8 cellular contexts compared by ENCODE assay signal in genomic region chr2:15159751-15160177, GRCh38.
DNase-seq lines count a peak whose midpoint lies in the region; ATAC-seq, FAIRE-seq and TF ChIP-seq lines count a peak whose summit lies in the region.

No MANE protein-coding gene starts in this region.

- H3K9ac ChIP-seq in DND-41 (ENCODE audit: low read depth, low read length) (no peak overlapping the region), OCI-LY1 (ENCODE audit: low read length) (no peak overlapping the region), endothelial cell of umbilical vein (replicated peaks; ENCODE audit: extremely low read depth, insufficient read depth, low read length) (no peak overlapping the region)

- CTCF ChIA-PET in endothelial cell of umbilical vein (lab: Charles Lee): interaction anchor here (0.9 to 2.0 kb wide), 4 partner anchors 10 to 434 kb away, joined by 3 to 11 read pairs (median 4); no protein-coding TSS in a partner anchor

- BruUV-seq in endothelial cell of umbilical vein (replicated peaks; lab: Mats Ljungman, UMichigan): no TSS peak

- no peak overlapping the region for H3K4me3 ChIP-seq in DND-41 (ENCODE audit: low read depth in 1 of 2, low read length in 2 of 2)
- no peak overlapping the region for H3K4me3 ChIP-seq in OCI-LY1 (ENCODE audit: low read depth, low read length, poor library complexity, severe bottlenecking)
- H3K4me3 ChIP-seq in endothelial cell of umbilical vein (replicated peaks in 1 of 3; ENCODE audit: insufficient read depth in 1 of 3, low read depth in 1 of 3, low read length in 3 of 3): no peak overlapping the region

- H3F3A ChIP-seq in OCI-LY1 (ENCODE audit: insufficient read depth, low read length): no peaks in the 10 kb centered on the region

- H3K4me1 Mint-ChIP-seq in osteocyte (ENCODE audit: unreplicated experiment): peaks cover 2% of the 10 kb centered on the region
- no peaks in the 10 kb centered on the region for H3K4me1 Mint-ChIP-seq in stimulated activated naive B cell treated with anti-CD40 and anti-IgM and Interleukin-4, amounts not matched to agents 10 μg/mL and 1 μg/mL and 100 μg/mL, for 72 hours

- H3K4me3 Mint-ChIP-seq in osteocyte (ENCODE audit: unreplicated experiment): no peak overlapping the region
- no peak overlapping the region for H3K4me3 Mint-ChIP-seq in stimulated activated naive B cell treated with anti-CD40 and anti-IgM and Interleukin-4, amounts not matched to agents 10 μg/mL and 1 μg/mL and 100 μg/mL, for 72 hours

- H3K4me1 ChIP-seq in DND-41 (ENCODE audit: insufficient read depth, low read length) (no peaks in the 10 kb centered on the region), OCI-LY1 (ENCODE audit: insufficient read depth, low read length, severe bottlenecking) (no peaks in the 10 kb centered on the region), endothelial cell of umbilical vein (ENCODE audit: control insufficient read depth, extremely low read depth, insufficient read depth, low read length) (no peaks in the 10 kb centered on the region)

- peak; percentile 67 for TF ChIP-seq CTCF in DND-41 (IDR thresholded peaks at IDR 0.05; ENCODE audit: borderline replicate concordance, extremely low read depth, low read length, poor library complexity, severe bottlenecking)
- TF ChIP-seq CTCF in OCI-LY1 (IDR thresholded peaks at IDR 0.05; ENCODE audit: low read length): peak; percentile 65
- TF ChIP-seq CTCF in endothelial cell of umbilical vein (IDR thresholded peaks at IDR 0.05; ENCODE audit: extremely low read depth in 1 of 2, insufficient read depth in 1 of 2, low read depth in 1 of 2, low read length in 2 of 2): peak; percentile 34 to 63
- TF ChIP-seq CTCF in osteocyte (IDR thresholded peaks at IDR 0.05): peak; percentile 50

- no peak overlapping the region for H3K27ac ChIP-seq in DND-41 (ENCODE audit: low read length)
- no peak overlapping the region for H3K27ac ChIP-seq in OCI-LY1 (ENCODE audit: low read depth, low read length, poor library complexity, severe bottlenecking)
- H3K27ac ChIP-seq in endothelial cell of umbilical vein (ENCODE audit: insufficient read depth, low read depth, low read length): no peak overlapping the region

- H3K27me3 ChIP-seq in DND-41 (ENCODE audit: insufficient read depth, low read length, poor library complexity) (no peaks in the 10 kb centered on the region), OCI-LY1 (ENCODE audit: insufficient read depth, low read length) (no peaks in the 10 kb centered on the region), endothelial cell of umbilical vein (ENCODE audit: control insufficient read depth in 2 of 2, insufficient read depth in 2 of 2, low read length in 2 of 2) (no peaks in the 10 kb centered on the region)

- peak; percentile 63 for FAIRE-seq in endothelial cell of umbilical vein (lab: Jason Lieb, UNC)

- H3K79me2 ChIP-seq in DND-41 (ENCODE audit: insufficient read depth, low read length) (no peaks in the 10 kb centered on the region), OCI-LY1 (ENCODE audit: insufficient read depth, low read length) (no peaks in the 10 kb centered on the region), endothelial cell of umbilical vein (ENCODE audit: control insufficient read depth, insufficient read depth, low read length) (no peaks in the 10 kb centered on the region)

- no peaks in the 10 kb centered on the region for H3K36me3 ChIP-seq in DND-41 (ENCODE audit: insufficient read depth, low read length)
- H3K36me3 ChIP-seq in OCI-LY1 (ENCODE audit: insufficient read depth, low read length): no peaks in the 10 kb centered on the region
- no peaks in the 10 kb centered on the region for H3K36me3 ChIP-seq in endothelial cell of umbilical vein (ENCODE audit: control insufficient read depth in 2 of 2, extremely low read depth in 1 of 2, insufficient read depth in 2 of 2, low read length in 2 of 2)

- H3K27me3 Mint-ChIP-seq in osteocyte (ENCODE audit: unreplicated experiment): no peaks in the 10 kb centered on the region
- no peaks in the 10 kb centered on the region for H3K27me3 Mint-ChIP-seq in stimulated activated naive B cell treated with anti-CD40 and anti-IgM and Interleukin-4, amounts not matched to agents 10 μg/mL and 1 μg/mL and 100 μg/mL, for 72 hours

- no peak overlapping the region for H2AFZ ChIP-seq in DND-41 (ENCODE audit: low read depth, low read length)
- no peak overlapping the region for H2AFZ ChIP-seq in OCI-LY1 (ENCODE audit: low read length)
- H2AFZ ChIP-seq in endothelial cell of umbilical vein (ENCODE audit: low read depth, low read length): no peak overlapping the region

- H3K9me3 ChIP-seq in DND-41 (ENCODE audit: insufficient read depth, low read length, severe bottlenecking): no peaks in the 10 kb centered on the region
- no peaks in the 10 kb centered on the region for H3K9me3 ChIP-seq in OCI-LY1 (ENCODE audit: low read length)
- H3K9me3 ChIP-seq in endothelial cell of umbilical vein (replicated peaks; ENCODE audit: control insufficient read depth, insufficient read depth, low read length): no peaks in the 10 kb centered on the region

- DNase-seq in DND-41 (peak; percentile 9), endothelial cell of umbilical vein (ENCODE audit: low read depth, low spot score) (peak; percentile 55), osteocyte (ENCODE audit: extremely low spot score, unreplicated experiment) (no peak)
- no peak for DNase-seq in stimulated activated naive B cell treated with anti-CD40 and anti-IgM and Interleukin-4, amounts not matched to agents 10 μg/mL and 1 μg/mL and 100 μg/mL, for 72 hours
- DNase-seq in stimulated activated CD4-positive, alpha-beta T cell treated with anti-CD3 and anti-CD28 coated beads, Interleukin-4, amount 100 ng/mL, for 1 hour: no peak

- no peaks in the 10 kb centered on the region for H4K20me1 ChIP-seq in DND-41 (ENCODE audit: insufficient read depth, low read length)
- H4K20me1 ChIP-seq in OCI-LY1 (ENCODE audit: insufficient read depth, low read length): no peaks in the 10 kb centered on the region
- no peaks in the 10 kb centered on the region for H4K20me1 ChIP-seq in endothelial cell of umbilical vein (replicated peaks; ENCODE audit: control insufficient read depth, extremely low read depth, insufficient read depth, low read length)

- dilution Hi-C loops in endothelial cell of umbilical vein (cut with MboI; ENCODE audit: extremely low pct_ligation_motif_present, low sequenced_read_pairs): no loop called here

- H3K9me1 ChIP-seq in endothelial cell of umbilical vein (replicated peaks; ENCODE audit: control insufficient read depth, extremely low read depth, insufficient read depth, low read length): no peaks in the 10 kb centered on the region

- intact Hi-C loops in endothelial cell of umbilical vein (cut with micrococcal nuclease): no loop called here

- H3K27ac Mint-ChIP-seq in osteocyte (ENCODE audit: unreplicated experiment): no peak overlapping the region
- H3K27ac Mint-ChIP-seq in stimulated activated naive B cell treated with anti-CD40 and anti-IgM and Interleukin-4, amounts not matched to agents 10 μg/mL and 1 μg/mL and 100 μg/mL, for 72 hours: no peak overlapping the region

- no peak for TF ChIP-seq POLR2A in endothelial cell of umbilical vein (IDR thresholded peaks at IDR 0.05; ENCODE audit: low read depth, low read length)

- H3K9me2 ChIP-seq in OCI-LY1 (ENCODE audit: low read depth, low read length): no peaks in the 10 kb centered on the region

- H3K36me3 Mint-ChIP-seq in osteocyte (ENCODE audit: unreplicated experiment): no peaks in the 10 kb centered on the region
- no peaks in the 10 kb centered on the region for H3K36me3 Mint-ChIP-seq in stimulated activated naive B cell treated with anti-CD40 and anti-IgM and Interleukin-4, amounts not matched to agents 10 μg/mL and 1 μg/mL and 100 μg/mL, for 72 hours

- H3K9me3 Mint-ChIP-seq in osteocyte (ENCODE audit: unreplicated experiment): no peaks in the 10 kb centered on the region
- H3K9me3 Mint-ChIP-seq in stimulated activated naive B cell treated with anti-CD40 and anti-IgM and Interleukin-4, amounts not matched to agents 10 μg/mL and 1 μg/mL and 100 μg/mL, for 72 hours: no peaks in the 10 kb centered on the region

- H3K4me2 ChIP-seq in DND-41 (ENCODE audit: insufficient read depth, low read length): no peak overlapping the region
- H3K4me2 ChIP-seq in OCI-LY1 (ENCODE audit: low read length): no peak overlapping the region
- no peak overlapping the region for H3K4me2 ChIP-seq in endothelial cell of umbilical vein (ENCODE audit: insufficient read depth, low read length)

- ATAC-seq in DND-41 (ENCODE audit: insufficient read depth, low read depth) (peak; percentile 57; the same call in 1 of the 3 replicates), HG03342 (IDR thresholded peaks at IDR 0.05; ENCODE audit: unreplicated experiment) (peak; percentile 57), HG02623 (IDR thresholded peaks at IDR 0.05; ENCODE audit: unreplicated experiment) (no peak)
- no peak for ATAC-seq in stimulated activated naive B cell treated with anti-CD40 and anti-IgM and Interleukin-4, amounts not matched to agents 10 μg/mL and 1 μg/mL and 100 μg/mL, for 72 hours (replicated peaks)

- POLR2A ChIA-PET in endothelial cell of umbilical vein (lab: Charles Lee): no interaction called here

TF ChIP-seq in endothelial cell of umbilical vein, 7 proteins besides CTCF, POLR2A, EP300 and RAD21:
- TF ChIP-seq JUN (IDR thresholded peaks at IDR 0.05; ENCODE audit: borderline replicate concordance, insufficient read depth, insufficient read length, low read depth) (no peak), EZH2 (IDR thresholded peaks at IDR 0.05; ENCODE audit: borderline replicate concordance, low read depth, low read length, severe bottlenecking) (no peak), MAX (IDR thresholded peaks at IDR 0.05; ENCODE audit: insufficient read depth, insufficient read length) (no peak), FOS (IDR thresholded peaks at IDR 0.05; ENCODE audit: borderline replicate concordance, insufficient read depth, low read length) (no peak), POLR2AphosphoS5 (IDR thresholded peaks at IDR 0.05; ENCODE audit: insufficient read depth, low read depth, low read length) (no peak)

Comparison
In these comparisons a context has a peak if more than half of its experiments do, and no peak if none do; other contexts are left out.
1. ATAC-seq: peak in DND-41 (single experiment) and HG03342 (single experiment); none in HG02623 (single experiment) and stimulated activated naive B cell treated with anti-CD40 and anti-IgM and Interleukin-4, amounts not matched to agents 10 μg/mL and 1 μg/mL and 100 μg/mL, for 72 hours (0 of 2).
2. DNase-seq: peak in DND-41 (single experiment) and endothelial cell of umbilical vein (single experiment); none in osteocyte (single experiment), stimulated activated naive B cell treated with anti-CD40 and anti-IgM and Interleukin-4, amounts not matched to agents 10 μg/mL and 1 μg/mL and 100 μg/mL, for 72 hours (single experiment) and stimulated activated CD4-positive, alpha-beta T cell treated with anti-CD3 and anti-CD28 coated beads, Interleukin-4, amount 100 ng/mL, for 1 hour (single experiment).
3. Peak in every context shown above with its lines, with median percentiles within 50 percentile points of each other: CTCF ChIP-seq.